ENCODE assay signal across 17 cellular contexts in the genomic region with DNA sequence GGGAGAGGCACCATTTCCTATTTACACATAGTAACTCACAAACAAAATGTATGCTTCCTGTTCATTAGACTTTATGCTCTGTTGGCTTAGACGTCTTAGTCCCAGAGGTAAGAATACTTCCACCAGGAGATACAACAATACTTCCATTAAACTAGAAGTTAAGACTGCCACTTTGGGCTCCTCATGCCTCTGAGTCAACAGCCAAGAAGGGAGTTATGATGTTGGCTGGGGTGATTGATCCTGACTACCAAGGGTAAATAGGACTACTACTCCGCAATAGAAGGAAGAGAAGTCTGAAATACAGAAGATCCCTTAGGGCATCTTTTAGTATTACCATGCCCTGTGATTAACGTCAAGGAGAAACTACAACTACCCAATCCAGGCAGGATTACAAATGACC. TPM values are rescaled to one million over a fixed set of nuclear protein-coding genes. Genes with fewer than 3 reads are reported as not detected.
DNase-seq lines count a peak whose midpoint lies in the region; ATAC-seq and TF ChIP-seq lines count a peak whose summit lies in the region.
"Had no signal": no experiment of that assay in that cellular context is flagged by ENCODE, and none has a peak within 500 bp of the region (broad histone marks: within the 10 kb centered on the region; RNA-seq: fewer than 3 reads in every experiment).

No MANE protein-coding gene starts in this region.

- peaks cover 2% of the 10 kb centered on the region for H3K27me3 Mint-ChIP-seq in activated CD4-positive, alpha-beta memory T cell treated with anti-CD3 and anti-CD28 coated beads, Interleukin-2, amount 10 ng/mL, durations not matched to agents 7 days and 5 days
- peaks cover 6% of the 10 kb centered on the region for H3K27me3 Mint-ChIP-seq in activated CD4-positive, alpha-beta memory T cell treated with anti-CD3 and anti-CD28 coated beads for 36 hours

- peaks cover 13% of the 10 kb centered on the region for H3K9me3 ChIP-seq in adipocyte (ENCODE audit: control insufficient read depth, low read length)
- H3K9me3 ChIP-seq in trophoblast cell (ENCODE audit: insufficient read depth, low read depth, low read length): no peaks in the 10 kb centered on the region
- no peaks in the 10 kb centered on the region for H3K9me3 ChIP-seq in psoas muscle

- H4K12ac ChIP-seq in trophoblast cell (ENCODE audit: low read depth, low read length): no peak overlapping the region

- H3K23ac ChIP-seq in trophoblast cell (ENCODE audit: low read length): no peak overlapping the region

- no peaks in the 10 kb centered on the region for H3K36me3 Mint-ChIP-seq in activated CD4-positive, alpha-beta memory T cell treated with anti-CD3 and anti-CD28 coated beads, Interleukin-2, amount 10 ng/mL, durations not matched to agents 7 days and 5 days (ENCODE audit: low read depth)
- no peaks in the 10 kb centered on the region for H3K36me3 Mint-ChIP-seq in activated CD4-positive, alpha-beta memory T cell treated with anti-CD3 and anti-CD28 coated beads for 36 hours
- H3K36me3 Mint-ChIP-seq: CD8-positive, alpha-beta T cell had no signal

- H3K27ac ChIP-seq in foreskin keratinocyte (peak overlapping the region; percentile 22), trophoblast cell (ENCODE audit: low read depth, low read length) (peak overlapping the region; percentile 78), psoas muscle (no peak overlapping the region)

- H3K9me3 Mint-ChIP-seq in activated CD4-positive, alpha-beta memory T cell treated with anti-CD3 and anti-CD28 coated beads, Interleukin-2, amount 10 ng/mL, durations not matched to agents 7 days and 5 days: no peaks in the 10 kb centered on the region
- no peaks in the 10 kb centered on the region for H3K9me3 Mint-ChIP-seq in activated CD4-positive, alpha-beta memory T cell treated with anti-CD3 and anti-CD28 coated beads for 36 hours
- H3K9me3 Mint-ChIP-seq: CD8-positive, alpha-beta T cell had no signal

- H3K18ac ChIP-seq in trophoblast cell (ENCODE audit: low read length): no peak overlapping the region

- H2BK5ac ChIP-seq in trophoblast cell (ENCODE audit: low read depth, low read length, poor library complexity): peak overlapping the region; percentile 5

- CTCF ChIA-PET in activated CD4-positive, alpha-beta memory T cell treated with anti-CD3 and anti-CD28 coated beads, Interleukin-2, amount 10 ng/mL, durations not matched to agents 7 days and 5 days (lab: Charles Lee): no interaction called here
- CTCF ChIA-PET in activated CD4-positive, alpha-beta memory T cell treated with anti-CD3 and anti-CD28 coated beads for 36 hours (lab: Charles Lee): no interaction called here

- peak overlapping the region; percentile 40 for H2BK120ac ChIP-seq in trophoblast cell (ENCODE audit: insufficient read depth, low read length, poor library complexity)

- peak overlapping the region; percentile 36 for H4K91ac ChIP-seq in trophoblast cell (ENCODE audit: low read depth, low read length)

- H3K4me2 ChIP-seq in trophoblast cell (ENCODE audit: low read length): no peak overlapping the region

- H3K4me3 ChIP-seq in adipocyte (ENCODE audit: low read length) (no peak overlapping the region), trophoblast cell (ENCODE audit: low read depth, low read length) (no peak overlapping the region), psoas muscle (no peak overlapping the region)
- H3K4me3 ChIP-seq: MG63 had no signal

- no peaks in the 10 kb centered on the region for H3K79me2 ChIP-seq in trophoblast cell (ENCODE audit: control insufficient read depth, insufficient read depth, low read length, poor library complexity)

- no peak overlapping the region for H3K4ac ChIP-seq in trophoblast cell (ENCODE audit: low read depth, low read length)

- no CpG with 5 or more reads among the region's 3 CpGs for WGBS in trophoblast cell (ENCODE audit: extremely low coverage, insufficient coverage, insufficient read length)
- WGBS in psoas muscle, 3 donors: 77 to 84% (median 84%) methylated on average over 3 of the region's 3 CpGs

- H2AFZ ChIP-seq in trophoblast cell (ENCODE audit: insufficient read depth, low read length, poor library complexity): peak overlapping the region; percentile 4

- peaks cover 41% of the 10 kb centered on the region for H3K4me1 ChIP-seq in adipocyte (ENCODE audit: control insufficient read depth, insufficient read depth, low read length)
- peaks cover 39% of the 10 kb centered on the region for H3K4me1 ChIP-seq in foreskin keratinocyte
- H3K4me1 ChIP-seq in trophoblast cell (ENCODE audit: control insufficient read depth in 1 of 2, insufficient read depth in 2 of 2, low read length in 2 of 2): peaks cover 0 to 9% of the 10 kb centered on the region in 2 experiments
- H3K4me1 ChIP-seq in psoas muscle: no peaks in the 10 kb centered on the region

- intact Hi-C loops in psoas muscle (cut with DNase I): no loop called here
- intact Hi-C loops in activated CD4-positive, alpha-beta memory T cell treated with anti-CD3 and anti-CD28 coated beads for 36 hours (cut with micrococcal nuclease): no loop called here

- peak overlapping the region; percentile 29 for H2BK12ac ChIP-seq in trophoblast cell (ENCODE audit: low read length)

- H3K9ac ChIP-seq in adipocyte (ENCODE audit: low read length) (peak overlapping the region; percentile 37), trophoblast cell (ENCODE audit: low read length) (no peak overlapping the region)

- POLR2A ChIA-PET in activated CD4-positive, alpha-beta memory T cell treated with anti-CD3 and anti-CD28 coated beads, Interleukin-2, amount 10 ng/mL, durations not matched to agents 7 days and 5 days (lab: Charles Lee): no interaction called here
- POLR2A ChIA-PET in activated CD4-positive, alpha-beta memory T cell treated with anti-CD3 and anti-CD28 coated beads for 36 hours (lab: Charles Lee): no interaction called here

- no peak overlapping the region for H4K8ac ChIP-seq in trophoblast cell (ENCODE audit: low read depth, low read length)

- ATAC-seq in foreskin keratinocyte (peak; percentile 62), psoas muscle (no peak)
- ATAC-seq: activated CD4-positive, alpha-beta T cell treated with anti-CD3 and anti-CD28 coated beads for 36 hours; CD8-positive, alpha-beta T cell had no signal

- H3K4me3 Mint-ChIP-seq in activated CD4-positive, alpha-beta memory T cell treated with anti-CD3 and anti-CD28 coated beads, Interleukin-2, amount 10 ng/mL, durations not matched to agents 7 days and 5 days: no peak overlapping the region
- H3K4me3 Mint-ChIP-seq in activated CD4-positive, alpha-beta memory T cell treated with anti-CD3 and anti-CD28 coated beads for 36 hours: no peak overlapping the region
- H3K4me3 Mint-ChIP-seq: activated CD4-positive, alpha-beta T cell treated with anti-CD3 and anti-CD28 coated beads for 36 hours; CD8-positive, alpha-beta T cell had no signal

- no peak overlapping the region for H3K14ac ChIP-seq in trophoblast cell (ENCODE audit: low read length)

- H3K27ac Mint-ChIP-seq in activated CD4-positive, alpha-beta memory T cell treated with anti-CD3 and anti-CD28 coated beads, Interleukin-2, amount 10 ng/mL, durations not matched to agents 7 days and 5 days: no peak overlapping the region
- H3K27ac Mint-ChIP-seq in activated CD4-positive, alpha-beta memory T cell treated with anti-CD3 and anti-CD28 coated beads for 36 hours: no peak overlapping the region
- H3K27ac Mint-ChIP-seq: activated CD4-positive, alpha-beta T cell treated with anti-CD3 and anti-CD28 coated beads for 36 hours; CD8-positive, alpha-beta T cell had no signal

- TF ChIP-seq CTCF in foreskin keratinocyte (conservative IDR thresholded peaks at IDR 0.05) (no peak), psoas muscle (IDR thresholded peaks at IDR 0.05) (no peak)

- DNase-seq in ELR (ENCODE audit: low read depth) (peak; percentile 65), adipocyte (ENCODE audit: low read depth) (no peak), foreskin keratinocyte (peak in 1 of 2 donors; percentile 87), trophoblast cell (no peak), psoas muscle (no peak), NCI-H1436 (lab: John Stamatoyannopoulos, UW) (no peak)
- no peak for DNase-seq in activated CD4-positive, alpha-beta memory T cell treated with anti-CD3 and anti-CD28 coated beads, Interleukin-2, amount 10 ng/mL, durations not matched to agents 7 days and 5 days
- DNase-seq in activated CD4-positive, alpha-beta memory T cell treated with anti-CD3 and anti-CD28 coated beads for 36 hours: no peak
- DNase-seq: activated CD4-positive, alpha-beta T cell treated with anti-CD3 and anti-CD28 coated beads for 36 hours; activated naive CD4-positive, alpha-beta T cell treated with Interleukin-2 at 50 U/mL for 16 hours; CD8-positive, alpha-beta T cell; erythroblast; NCI-H187 treated with DMSO at 0.1 percent for 48 hours; NCI-H446 treated with DMSO at 0.1 percent for 48 hours; SIG-M5 had no signal

- H2AK5ac ChIP-seq in trophoblast cell (ENCODE audit: low read length): no peak overlapping the region

- peaks cover 6% of the 10 kb centered on the region for H3K79me1 ChIP-seq in trophoblast cell (ENCODE audit: low read length)

- H3K27me3 ChIP-seq in adipocyte (replicated peaks; ENCODE audit: control insufficient read depth, insufficient read depth, low read length) (no peaks in the 10 kb centered on the region), foreskin keratinocyte (no peaks in the 10 kb centered on the region), trophoblast cell (ENCODE audit: insufficient read depth, low read length) (no peaks in the 10 kb centered on the region), psoas muscle (ENCODE audit: insufficient read depth in 3 of 3, low read length in 2 of 3) (no peaks in the 10 kb centered on the region)
- H3K27me3 ChIP-seq: MG63 had no signal

- H3K4me1 Mint-ChIP-seq in activated CD4-positive, alpha-beta memory T cell treated with anti-CD3 and anti-CD28 coated beads, Interleukin-2, amount 10 ng/mL, durations not matched to agents 7 days and 5 days: no peaks in the 10 kb centered on the region
- H3K4me1 Mint-ChIP-seq in activated CD4-positive, alpha-beta memory T cell treated with anti-CD3 and anti-CD28 coated beads for 36 hours (ENCODE audit: low read depth): no peaks in the 10 kb centered on the region

- no peaks in the 10 kb centered on the region for H3K36me3 ChIP-seq in adipocyte (ENCODE audit: control insufficient read depth, insufficient read depth, low read length, severe bottlenecking)
- H3K36me3 ChIP-seq in trophoblast cell (ENCODE audit: control insufficient read depth in 1 of 2, insufficient read depth in 2 of 2, low read length in 2 of 2): no peaks in the 10 kb centered on the region
- no peaks in the 10 kb centered on the region for H3K36me3 ChIP-seq in psoas muscle (ENCODE audit: insufficient read depth in 1 of 2, low read depth in 1 of 2)

RNA-seq across cellular contexts. Expression of a gene that starts 43.5 kb away (rescaled TPM):
- total RNA-seq in foreskin keratinocyte (2.0 and 2.7 TPM in 2 replicates), psoas muscle (10 to 100 TPM in 2 of 4 donors, 1 to 10 TPM in 2; 6.7 to 23.9 (median 10.4) TPM)
- polyA plus RNA-seq in foreskin keratinocyte (0.62 and 0.68 TPM in 2 replicates), psoas muscle (1 to 10 TPM; 1.6 to 8.4 (median 2.6) TPM)
- polyA plus RNA-seq in trophoblast cell (2013): 2.7 and 3.2 TPM in 2 replicates
- total RNA-seq in activated CD4-positive, alpha-beta memory T cell treated with anti-CD3 and anti-CD28 coated beads, Interleukin-2, amount 10 ng/mL, durations not matched to agents 7 days and 5 days: not detected
- not detected for total RNA-seq in activated CD4-positive, alpha-beta memory T cell treated with anti-CD3 and anti-CD28 coated beads for 36 hours
- total RNA-seq: activated CD4-positive, alpha-beta T cell treated with anti-CD3 and anti-CD28 coated beads for 36 hours; CD8-positive, alpha-beta T cell had no signal
- polyA plus RNA-seq: neural cell had no signal
